ENCODE assay signal across 15 cellular contexts in genomic region chr17:41915566-41915965, GRCh38. TPM values are rescaled to one million over a fixed set of nuclear protein-coding genes. Genes with fewer than 3 reads are reported as not detected.
DNase-seq lines count a peak whose midpoint lies in the region; ATAC-seq, FAIRE-seq and TF ChIP-seq lines count a peak whose summit lies in the region.
"Had no signal": no experiment of that assay in that cellular context is flagged by ENCODE, and none has a peak within 500 bp of the region (broad histone marks: within the 10 kb centered on the region; RNA-seq: fewer than 3 reads in every experiment).

No MANE protein-coding gene starts in this region.

- H3K9ac ChIP-seq in HepG2 (ENCODE audit: insufficient read depth, low read depth, low read length) (peak overlapping the region; percentile 9; the same call in 1 of the 2 replicates), iPS-18a (ENCODE audit: low read length) (no peak overlapping the region)

- H3K27ac ChIP-seq in HepG2 (ENCODE audit: extremely low read length, insufficient read depth, low read length), result peak overlapping the region; percentile 52
- H3K27ac ChIP-seq in right lobe of liver, result no peak overlapping the region
- no peak overlapping the region for H3K27ac ChIP-seq in iPS-18a (ENCODE audit: low read length)
- H3K27ac ChIP-seq: right atrium auricular region, upper lobe of right lung had no signal

- H3K9me3 Mint-ChIP-seq in activated T-helper 17 cell treated with anti-CD3 and anti-CD28 coated beads, Interleukin-2, amount 50 U/mL, for 72 hours, result no peaks in the 10 kb centered on the region
- H3K9me3 Mint-ChIP-seq: memory B cell had no signal

- peaks cover 66% of the 10 kb centered on the region for H3K79me2 ChIP-seq in HepG2 (ENCODE audit: insufficient read depth, low read length)

- peak overlapping the region; percentile 61 for H3K4me2 ChIP-seq in HepG2 (ENCODE audit: low read depth, low read length)

- H2AFZ ChIP-seq in HepG2 (ENCODE audit: low read length), result no peak overlapping the region

- peak overlapping the region; percentile 80 for H3K27ac Mint-ChIP-seq in activated T-helper 17 cell treated with anti-CD3 and anti-CD28 coated beads, Interleukin-2, amount 50 U/mL, for 72 hours
- H3K27ac Mint-ChIP-seq: memory B cell had no signal

- TF ChIP-seq POLR2A in HepG2 (IDR thresholded peaks at IDR 0.05; ENCODE audit: insufficient read depth in 1 of 2, low read depth in 2 of 2, low read length in 2 of 2) (peak in 1 of 2 experiments; percentile 16; a peak in 1 of 4 replicates), right lobe of liver (IDR thresholded peaks at IDR 0.05) (no peak)

- H3K9me3 ChIP-seq in HepG2 (ENCODE audit: low read length), result no peaks in the 10 kb centered on the region
- H3K9me3 ChIP-seq in right lobe of liver, result no peaks in the 10 kb centered on the region
- no peaks in the 10 kb centered on the region for H3K9me3 ChIP-seq in iPS-18a (ENCODE audit: control insufficient read depth, low read depth, low read length)
- H3K9me3 ChIP-seq: right atrium auricular region, upper lobe of right lung had no signal

- 57% methylated on average over 2 of the region's 2 CpGs for WGBS in HepG2 (ENCODE audit: low lambda C conversion rate)
- WGBS in right lobe of liver (ENCODE audit: insufficient coverage, low coverage, low lambda C conversion rate, missing lambda C conversion rate), result 61% methylated on average over 2 of the region's 2 CpGs

- BruUV-seq in HepG2 (replicated peaks; lab: Mats Ljungman, UMichigan), result no TSS peak

- TF ChIP-seq CTCF in HepG2 (CRISPR knock-in tag; IDR thresholded peaks at IDR 0.05), result no peak
- TF ChIP-seq CTCF in right lobe of liver (IDR thresholded peaks at IDR 0.05), result no peak

- FAIRE-seq in HepG2 (lab: Jason Lieb, UNC), result no peak
- FAIRE-seq: endometrium, GM12891 had no signal

- in situ Hi-C loops in HepG2 (cut with HindIII; ENCODE audit: extremely low pct_ligation_motif_present, low pct_unique_long_range_greater_than_20kb), result no loop called here

- peaks cover 17% of the 10 kb centered on the region for H3K4me1 Mint-ChIP-seq in activated T-helper 17 cell treated with anti-CD3 and anti-CD28 coated beads, Interleukin-2, amount 50 U/mL, for 72 hours

- no peaks in the 10 kb centered on the region for H3K27me3 Mint-ChIP-seq in activated T-helper 17 cell treated with anti-CD3 and anti-CD28 coated beads, Interleukin-2, amount 50 U/mL, for 72 hours
- H3K27me3 Mint-ChIP-seq: memory B cell had no signal

- H3K4me1 ChIP-seq in HepG2 (ENCODE audit: insufficient read depth, low read length) (peaks cover 64% of the 10 kb centered on the region), right lobe of liver (peaks cover 0 to 36% (median 17%) of the 10 kb centered on the region in 4 donors), iPS-18a (ENCODE audit: control insufficient read depth, low read depth, low read length) (peaks cover 29% of the 10 kb centered on the region)

- H3K27me3 ChIP-seq in HepG2 (ENCODE audit: control insufficient read depth in 1 of 2, insufficient read depth in 2 of 2, low read length in 2 of 2) (no peaks in the 10 kb centered on the region; a peak in 1 of 5 replicates), right lobe of liver (no peaks in the 10 kb centered on the region), iPS-18a (ENCODE audit: control insufficient read depth, insufficient read depth, low read length) (no peaks in the 10 kb centered on the region)
- H3K27me3 ChIP-seq: right atrium auricular region, upper lobe of right lung had no signal

- TF ChIP-seq EP300 in HepG2 (IDR thresholded peaks at IDR 0.05; ENCODE audit: low read depth in 2 of 2, low read length in 2 of 2), result no peak
- no peak for TF ChIP-seq EP300 in HepG2 (CRISPR knock-in tag; IDR thresholded peaks at IDR 0.05; ENCODE audit: borderline replicate concordance)

- no peak for DNase-seq in HepG2 (ENCODE audit: low spot score)
- DNase-seq in right lobe of liver, result no peak
- no peak for DNase-seq in amniotic stem cell (lab: John Stamatoyannopoulos, UW)
- DNase-seq in stimulated activated CD8-positive, alpha-beta memory T cell treated with anti-CD3 and anti-CD28 coated beads, Interleukin-4, amount 100 ng/mL, for 48 hours, result no peak
- DNase-seq in NCI-H187 treated with DMSO at 0.1 percent for 48 hours (lab: John Stamatoyannopoulos, UW), result no peak
- DNase-seq: activated CD4-positive, CD25-positive, alpha-beta regulatory T cell; NCI-H446; upper lobe of right lung had no signal

- ATAC-seq in HepG2 (no peak), right lobe of liver (no peak), HG03025 (IDR thresholded peaks at IDR 0.05; ENCODE audit: low FRiP score, unreplicated experiment) (no peak)
- ATAC-seq in activated T-helper 17 cell treated with anti-CD3 and anti-CD28 coated beads, Interleukin-2, amount 50 U/mL, for 72 hours (replicated peaks), result no peak
- ATAC-seq: upper lobe of right lung had no signal

- TF ChIP-seq RAD21 in HepG2 (CRISPR knock-in tag; IDR thresholded peaks at IDR 0.05), result no peak

- intact Hi-C loops in HepG2 (cut with micrococcal nuclease; ENCODE audit: unreplicated experiment) (loop anchor here (5.0 kb wide), 1 partner anchor 42 kb away; no protein-coding TSS in a partner anchor), right lobe of liver (cut with DNase I) (no loop called here)

- H3K4me3 ChIP-seq in HepG2 (replicated peaks in 1 of 3; ENCODE audit: insufficient read depth in 1 of 3, low read depth in 2 of 3, low read length in 3 of 3), result peak overlapping the region in 1 of 3 experiments; percentile 8; a peak in 1 of 6 replicates
- H3K4me3 ChIP-seq in right lobe of liver, result no peak overlapping the region
- peak overlapping the region; percentile 32 for H3K4me3 ChIP-seq in iPS-18a (ENCODE audit: low read length)
- H3K4me3 ChIP-seq: right atrium auricular region, upper lobe of right lung had no signal

- H3K36me3 Mint-ChIP-seq in activated T-helper 17 cell treated with anti-CD3 and anti-CD28 coated beads, Interleukin-2, amount 50 U/mL, for 72 hours (ENCODE audit: low read depth), result peaks cover 57% of the 10 kb centered on the region

- POLR2A ChIA-PET in HepG2 (lab: Yijun Ruan, JAX), result interaction anchor here (2.0 kb wide), 2 partner anchors 15 to 44 kb away, joined by 7 to 11 read pairs; partner anchors contain the start of gene ODAD4

- H4K20me1 ChIP-seq in HepG2 (ENCODE audit: insufficient read depth, low read length), result peaks cover 45% of the 10 kb centered on the region

- peak overlapping the region; percentile 83 for H3K4me3 Mint-ChIP-seq in activated T-helper 17 cell treated with anti-CD3 and anti-CD28 coated beads, Interleukin-2, amount 50 U/mL, for 72 hours
- H3K4me3 Mint-ChIP-seq: memory B cell had no signal

- H3K36me3 ChIP-seq in HepG2 (replicated peaks in 1 of 2; ENCODE audit: control insufficient read depth in 1 of 2, insufficient read depth in 2 of 2, low read length in 2 of 2) (peaks cover 19 to 36% of the 10 kb centered on the region in 2 experiments), right lobe of liver (peaks cover 0 to 30% (median 15%) of the 10 kb centered on the region in 4 donors), iPS-18a (ENCODE audit: control insufficient read depth, low read depth, low read length) (peaks cover 32% of the 10 kb centered on the region)

- CTCF ChIA-PET in HepG2 (lab: Yijun Ruan, JAX; ENCODE audit: low intra/inter-chr PET ratio, low total read pairs), result no interaction called here

RNA-seq across cellular contexts. Expression of gene ACLY, which starts 3.2 kb away (rescaled TPM):
- total RNA-seq in HepG2 (2016; rRNA removed; fragmentation: Illumina TruSeq; extraction: Trizol), result 218 and 277 TPM in 2 replicates
- total RNA-seq in HepG2 (2016; cell fraction: cytosol; rRNA removed; fragmentation: Illumina TruSeq; extraction: Trizol; ENCODE audit: low read depth), result 24.5 and 29.0 TPM in 2 replicates
- total RNA-seq in HepG2 (2016; cell fraction: insoluble cytoplasmic fraction; rRNA removed; fragmentation: Illumina TruSeq; extraction: Trizol), result 218 and 232 TPM in 2 replicates
- 75.9 and 85.9 TPM in 2 replicates for total RNA-seq in HepG2 (2016; cell fraction: membrane; rRNA removed; fragmentation: Illumina TruSeq; extraction: Trizol)
- 147 and 157 TPM in 2 replicates for total RNA-seq in HepG2 (2016; cell fraction: nucleus; rRNA removed; fragmentation: Illumina TruSeq; extraction: Trizol)
- polyA plus RNA-seq in HepG2 (2011; rRNA removed), result 111 and 143 TPM in 2 replicates
- polyA plus RNA-seq in HepG2 (2011; cell fraction: cytosol; rRNA removed), result 98.4 and 118 TPM in 2 replicates
- 94.3 and 115 TPM in 2 replicates for polyA plus RNA-seq in HepG2 (2011; cell fraction: nucleus; rRNA removed)
- polyA plus RNA-seq in HepG2 (2012), result 93.3 and 115 TPM in 2 replicates
- polyA plus RNA-seq in HepG2 (2016; cell fraction: cytosol; fragmentation: Illumina TruSeq; extraction: Trizol; ENCODE audit: low read depth), result 12.6 and 14.2 TPM in 2 replicates
- polyA plus RNA-seq in HepG2 (2016; cell fraction: insoluble cytoplasmic fraction; fragmentation: Illumina TruSeq; extraction: Trizol; ENCODE audit: low read depth), result 183 and 215 TPM in 2 replicates
- polyA plus RNA-seq in HepG2 (2016; cell fraction: membrane; fragmentation: Illumina TruSeq; extraction: Trizol; ENCODE audit: low read depth), result 30.1 and 37.0 TPM in 2 replicates
- 178 and 193 TPM in 2 replicates for polyA plus RNA-seq in HepG2 (2016; cell fraction: nucleus; fragmentation: Illumina TruSeq; extraction: Trizol; ENCODE audit: insufficient read depth, low read depth)
- polyA minus RNA-seq in HepG2 (2011; rRNA and poly(A)+ RNA removed; ENCODE audit: low replicate concordance), result 364 TPM in 2 replicates
- polyA minus RNA-seq in HepG2 (2011; cell fraction: cytosol; rRNA and poly(A)+ RNA removed), result 190 and 249 TPM in 2 replicates
- 60.3 and 96.6 TPM in 2 replicates for polyA minus RNA-seq in HepG2 (2011; cell fraction: nucleus; rRNA and poly(A)+ RNA removed)
- 10 to 100 TPM; 16.6 to 95.9 (median 33.6) TPM for total RNA-seq in right lobe of liver
- total RNA-seq in activated T-helper 17 cell treated with anti-CD3 and anti-CD28 coated beads, Interleukin-2, amount 50 U/mL, for 72 hours, result 100 to 1,000 TPM in 1 of 2 donors, 10 to 100 TPM in 1; 95.4 to 222 TPM

RNA-seq across cellular contexts. Expression of gene ODAD4, which starts 14.9 kb away (rescaled TPM):
- total RNA-seq in HepG2 (2016; rRNA removed; fragmentation: Illumina TruSeq; extraction: Trizol), result 0.53 and 0.60 TPM in 2 replicates
- total RNA-seq in HepG2 (2016; cell fraction: cytosol; rRNA removed; fragmentation: Illumina TruSeq; extraction: Trizol; ENCODE audit: low read depth), result 0.18 TPM in 1 of 2 replicates, not detected in the other
- 0.41 and 0.92 TPM in 2 replicates for total RNA-seq in HepG2 (2016; cell fraction: insoluble cytoplasmic fraction; rRNA removed; fragmentation: Illumina TruSeq; extraction: Trizol)
- 0.09 and 0.28 TPM in 2 replicates for total RNA-seq in HepG2 (2016; cell fraction: membrane; rRNA removed; fragmentation: Illumina TruSeq; extraction: Trizol)
- total RNA-seq in HepG2 (2016; cell fraction: nucleus; rRNA removed; fragmentation: Illumina TruSeq; extraction: Trizol), result 0.37 and 1.4 TPM in 2 replicates
- 0.48 and 0.73 TPM in 2 replicates for polyA plus RNA-seq in HepG2 (2011; rRNA removed)
- polyA plus RNA-seq in HepG2 (2011; cell fraction: cytosol; rRNA removed), result 0.15 and 0.35 TPM in 2 replicates
- polyA plus RNA-seq in HepG2 (2011; cell fraction: nucleus; rRNA removed), result 0.88 and 1.5 TPM in 2 replicates
- 0.57 and 0.59 TPM in 2 replicates for polyA plus RNA-seq in HepG2 (2012)
- 0.10 TPM in 1 of 2 replicates, not detected in the other for polyA plus RNA-seq in HepG2 (2016; cell fraction: cytosol; fragmentation: Illumina TruSeq; extraction: Trizol; ENCODE audit: low read depth)
- 0.72 and 1.5 TPM in 2 replicates for polyA plus RNA-seq in HepG2 (2016; cell fraction: insoluble cytoplasmic fraction; fragmentation: Illumina TruSeq; extraction: Trizol; ENCODE audit: low read depth)
- 0.08 TPM in 1 of 2 replicates, not detected in the other for polyA plus RNA-seq in HepG2 (2016; cell fraction: membrane; fragmentation: Illumina TruSeq; extraction: Trizol; ENCODE audit: low read depth)
- 0.74 and 1.3 TPM in 2 replicates for polyA plus RNA-seq in HepG2 (2016; cell fraction: nucleus; fragmentation: Illumina TruSeq; extraction: Trizol; ENCODE audit: insufficient read depth, low read depth)
- polyA minus RNA-seq in HepG2 (2011; rRNA and poly(A)+ RNA removed; ENCODE audit: low replicate concordance), result 0.48 TPM in 1 of 2 replicates, not detected in the other
- polyA minus RNA-seq in HepG2 (2011; cell fraction: cytosol; rRNA and poly(A)+ RNA removed), result not detected in 2 replicates
- 1.3 and 4.0 TPM in 2 replicates for polyA minus RNA-seq in HepG2 (2011; cell fraction: nucleus; rRNA and poly(A)+ RNA removed)
- under 1 TPM in 3 of 6 experiments, not detected in 3; 0.12 to 0.13 (median 0.12) TPM for total RNA-seq in right lobe of liver
- under 1 TPM; 0.63 to 0.93 TPM for total RNA-seq in activated T-helper 17 cell treated with anti-CD3 and anti-CD28 coated beads, Interleukin-2, amount 50 U/mL, for 72 hours

RNA-seq across cellular contexts. Expression of gene KLHL11, which starts 50.3 kb away (rescaled TPM):
- 27.5 and 37.1 TPM in 2 replicates for total RNA-seq in HepG2 (2016; rRNA removed; fragmentation: Illumina TruSeq; extraction: Trizol)
- 2.5 and 3.0 TPM in 2 replicates for total RNA-seq in HepG2 (2016; cell fraction: cytosol; rRNA removed; fragmentation: Illumina TruSeq; extraction: Trizol; ENCODE audit: low read depth)
- 25.7 and 35.1 TPM in 2 replicates for total RNA-seq in HepG2 (2016; cell fraction: insoluble cytoplasmic fraction; rRNA removed; fragmentation: Illumina TruSeq; extraction: Trizol)
- total RNA-seq in HepG2 (2016; cell fraction: membrane; rRNA removed; fragmentation: Illumina TruSeq; extraction: Trizol), result 6.3 and 7.6 TPM in 2 replicates
- total RNA-seq in HepG2 (2016; cell fraction: nucleus; rRNA removed; fragmentation: Illumina TruSeq; extraction: Trizol), result 18.3 and 20.0 TPM in 2 replicates
- 7.4 and 7.7 TPM in 2 replicates for polyA plus RNA-seq in HepG2 (2011; rRNA removed)
- polyA plus RNA-seq in HepG2 (2011; cell fraction: cytosol; rRNA removed), result 4.0 and 5.2 TPM in 2 replicates
- polyA plus RNA-seq in HepG2 (2011; cell fraction: nucleus; rRNA removed), result 5.7 and 5.8 TPM in 2 replicates
- polyA plus RNA-seq in HepG2 (2012), result 1.4 and 1.9 TPM in 2 replicates
- 0.03 and 0.08 TPM in 2 replicates for polyA plus RNA-seq in HepG2 (2016; cell fraction: cytosol; fragmentation: Illumina TruSeq; extraction: Trizol; ENCODE audit: low read depth)
- polyA plus RNA-seq in HepG2 (2016; cell fraction: insoluble cytoplasmic fraction; fragmentation: Illumina TruSeq; extraction: Trizol; ENCODE audit: low read depth), result 2.2 and 2.6 TPM in 2 replicates
- 0.37 and 0.49 TPM in 2 replicates for polyA plus RNA-seq in HepG2 (2016; cell fraction: membrane; fragmentation: Illumina TruSeq; extraction: Trizol; ENCODE audit: low read depth)
- polyA plus RNA-seq in HepG2 (2016; cell fraction: nucleus; fragmentation: Illumina TruSeq; extraction: Trizol; ENCODE audit: insufficient read depth, low read depth), result 5.5 and 6.3 TPM in 2 replicates
- polyA minus RNA-seq in HepG2 (2011; rRNA and poly(A)+ RNA removed; ENCODE audit: low replicate concordance), result 26.1 and 45.0 TPM in 2 replicates
- polyA minus RNA-seq in HepG2 (2011; cell fraction: cytosol; rRNA and poly(A)+ RNA removed), result 22.9 and 26.0 TPM in 2 replicates
- 10.8 and 17.8 TPM in 2 replicates for polyA minus RNA-seq in HepG2 (2011; cell fraction: nucleus; rRNA and poly(A)+ RNA removed)
- total RNA-seq in right lobe of liver, result 1 to 10 TPM; 2.9 to 7.0 (median 5.7) TPM
- 10 to 100 TPM; 15.1 to 16.2 TPM for total RNA-seq in activated T-helper 17 cell treated with anti-CD3 and anti-CD28 coated beads, Interleukin-2, amount 50 U/mL, for 72 hours

RNA-seq across cellular contexts. Expression of gene CNP, which starts 51.0 kb away (rescaled TPM):
- total RNA-seq in HepG2 (2016; rRNA removed; fragmentation: Illumina TruSeq; extraction: Trizol) (161 and 170 TPM in 2 replicates), right lobe of liver (10 to 100 TPM; 30.1 to 42.7 (median 33.0) TPM)
- total RNA-seq in HepG2 (2016; cell fraction: cytosol; rRNA removed; fragmentation: Illumina TruSeq; extraction: Trizol; ENCODE audit: low read depth), result 13.1 and 14.4 TPM in 2 replicates
- 142 and 170 TPM in 2 replicates for total RNA-seq in HepG2 (2016; cell fraction: insoluble cytoplasmic fraction; rRNA removed; fragmentation: Illumina TruSeq; extraction: Trizol)
- total RNA-seq in HepG2 (2016; cell fraction: membrane; rRNA removed; fragmentation: Illumina TruSeq; extraction: Trizol), result 61.3 and 66.7 TPM in 2 replicates
- total RNA-seq in HepG2 (2016; cell fraction: nucleus; rRNA removed; fragmentation: Illumina TruSeq; extraction: Trizol), result 95.4 and 98.2 TPM in 2 replicates
- polyA plus RNA-seq in HepG2 (2011; rRNA removed), result 97.2 and 105 TPM in 2 replicates
- polyA plus RNA-seq in HepG2 (2011; cell fraction: cytosol; rRNA removed), result 67.5 and 85.5 TPM in 2 replicates
- 104 and 124 TPM in 2 replicates for polyA plus RNA-seq in HepG2 (2011; cell fraction: nucleus; rRNA removed)
- 42.6 and 44.3 TPM in 2 replicates for polyA plus RNA-seq in HepG2 (2012)
- 18.7 and 20.0 TPM in 2 replicates for polyA plus RNA-seq in HepG2 (2016; cell fraction: cytosol; fragmentation: Illumina TruSeq; extraction: Trizol; ENCODE audit: low read depth)
- 172 and 192 TPM in 2 replicates for polyA plus RNA-seq in HepG2 (2016; cell fraction: insoluble cytoplasmic fraction; fragmentation: Illumina TruSeq; extraction: Trizol; ENCODE audit: low read depth)
- polyA plus RNA-seq in HepG2 (2016; cell fraction: membrane; fragmentation: Illumina TruSeq; extraction: Trizol; ENCODE audit: low read depth), result 49.0 TPM in 2 replicates
- 178 and 180 TPM in 2 replicates for polyA plus RNA-seq in HepG2 (2016; cell fraction: nucleus; fragmentation: Illumina TruSeq; extraction: Trizol; ENCODE audit: insufficient read depth, low read depth)
- polyA minus RNA-seq in HepG2 (2011; rRNA and poly(A)+ RNA removed; ENCODE audit: low replicate concordance), result 256 and 859 TPM in 2 replicates
- polyA minus RNA-seq in HepG2 (2011; cell fraction: cytosol; rRNA and poly(A)+ RNA removed), result 126 and 130 TPM in 2 replicates
- polyA minus RNA-seq in HepG2 (2011; cell fraction: nucleus; rRNA and poly(A)+ RNA removed), result 93.4 and 142 TPM in 2 replicates
- total RNA-seq in activated T-helper 17 cell treated with anti-CD3 and anti-CD28 coated beads, Interleukin-2, amount 50 U/mL, for 72 hours, result 10 to 100 TPM; 51.4 to 82.9 TPM
